Comparison of ENCODE assay signal across 13 cellular contexts in the genomic region with DNA sequence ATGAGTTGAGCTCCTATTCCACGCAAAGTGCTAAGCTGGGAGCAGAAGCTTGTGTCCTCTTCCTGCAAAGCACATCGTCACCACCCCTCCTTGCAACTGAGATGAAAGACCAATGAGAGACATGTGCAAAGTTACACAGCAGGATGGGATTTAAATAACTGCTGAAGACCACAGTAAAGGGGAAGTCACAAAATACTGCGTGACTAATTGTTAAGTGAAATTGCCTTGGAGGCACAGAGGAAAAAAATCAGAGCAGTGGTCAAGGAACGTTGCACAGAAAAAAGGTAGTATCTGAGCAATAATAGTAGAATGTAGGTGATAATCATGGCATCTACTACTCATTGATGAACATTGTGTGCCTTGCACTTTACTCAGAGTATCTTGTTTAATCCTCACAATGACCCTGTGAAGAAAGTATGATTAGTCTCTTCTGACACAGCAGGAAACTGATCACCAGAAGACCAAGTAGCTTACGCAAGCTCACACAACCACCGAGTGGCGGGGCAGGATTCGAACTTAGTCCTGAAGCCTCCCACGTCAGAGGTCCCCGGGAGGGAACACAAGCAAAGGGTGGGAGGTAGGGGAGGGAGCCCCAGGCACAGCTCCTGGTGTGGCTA. TPM values are rescaled to one million over a fixed set of nuclear protein-coding genes. Genes with fewer than 3 reads are reported as not detected.
DNase-seq lines count a peak whose midpoint lies in the region; ATAC-seq and TF ChIP-seq lines count a peak whose summit lies in the region.
"Had no signal": no experiment of that assay in that cellular context is flagged by ENCODE, and none has a peak within 500 bp of the region (broad histone marks: within the 10 kb centered on the region; RNA-seq: fewer than 3 reads in every experiment).

No MANE protein-coding gene starts in this region.

- TF ChIP-seq CTCF in PC-3 (conservative IDR thresholded peaks at IDR 0.05; ENCODE audit: low read depth, low read length) (no peak), foreskin keratinocyte (conservative IDR thresholded peaks at IDR 0.05) (no peak), smooth muscle cell (IDR thresholded peaks at IDR 0.05; ENCODE audit: borderline replicate concordance, insufficient read depth, poor library complexity, severe bottlenecking) (no peak)

- H3F3A ChIP-seq in PC-3 (ENCODE audit: low read length, unreplicated experiment): no peaks in the 10 kb centered on the region
- H3F3A ChIP-seq in smooth muscle cell (ENCODE audit: low read depth): no peaks in the 10 kb centered on the region

- H3K79me2 ChIP-seq in PC-3 (ENCODE audit: low read length) (no peaks in the 10 kb centered on the region), smooth muscle cell (ENCODE audit: low read depth) (no peaks in the 10 kb centered on the region)

- WGBS in smooth muscle cell (ENCODE audit: low lambda C conversion rate): 65% methylated on average over 10 of the region's 10 CpGs

- no peaks in the 10 kb centered on the region for H3K9me3 ChIP-seq in PC-3 (ENCODE audit: low read length)
- no peaks in the 10 kb centered on the region for H3K9me3 ChIP-seq in smooth muscle cell (replicated peaks; ENCODE audit: low read depth)

- H3K9ac ChIP-seq in PC-3 (ENCODE audit: low read length) (no peak overlapping the region), smooth muscle cell (ENCODE audit: low read depth) (no peak overlapping the region)

- ATAC-seq in GM18868 (IDR thresholded peaks at IDR 0.05; ENCODE audit: unreplicated experiment) (peak; percentile 67), PC-3 (no peak), foreskin keratinocyte (peak; percentile 43), HG03135 (IDR thresholded peaks at IDR 0.05; ENCODE audit: unreplicated experiment) (no peak)
- ATAC-seq: HCT116 had no signal

- no peak overlapping the region for H2AFZ ChIP-seq in PC-3 (ENCODE audit: low read length)
- no peak overlapping the region for H2AFZ ChIP-seq in smooth muscle cell (ENCODE audit: low read depth)

- H3K9me2 ChIP-seq in PC-3 (replicated peaks; ENCODE audit: low read length): no peaks in the 10 kb centered on the region

- H3K27ac ChIP-seq in PC-3 (ENCODE audit: low read length) (no peak overlapping the region), foreskin keratinocyte (no peak overlapping the region), smooth muscle cell (ENCODE audit: low read depth) (no peak overlapping the region)

- no peaks in the 10 kb centered on the region for H3K36me3 ChIP-seq in PC-3 (ENCODE audit: low read depth, low read length)
- no peaks in the 10 kb centered on the region for H3K36me3 ChIP-seq in smooth muscle cell (ENCODE audit: low read depth)

- CTCF ChIA-PET in PC-3 (lab: Charles Lee): interaction anchor here (0.6 kb wide), 1 partner anchor 18 kb away, joined by 3 read pairs; no protein-coding TSS in a partner anchor

- no peak overlapping the region for H3K4me2 ChIP-seq in PC-3 (ENCODE audit: low read length)
- H3K4me2 ChIP-seq in smooth muscle cell: no peak overlapping the region

- POLR2A ChIA-PET in PC-3 (lab: Charles Lee; ENCODE audit: unreplicated experiment): no interaction called here

- no peak overlapping the region for H3K4me3 ChIP-seq in PC-3 (ENCODE audit: low read length)
- no peak overlapping the region for H3K4me3 ChIP-seq in smooth muscle cell

- intact Hi-C loops in PC-3 (cut with micrococcal nuclease): no loop called here

- H3K4me1 ChIP-seq in PC-3 (ENCODE audit: insufficient read depth, low read length) (no peaks in the 10 kb centered on the region), foreskin keratinocyte (no peaks in the 10 kb centered on the region), smooth muscle cell (ENCODE audit: low read depth) (no peaks in the 10 kb centered on the region)

- no peaks in the 10 kb centered on the region for H3K27me3 ChIP-seq in PC-3 (ENCODE audit: low read length)
- no peaks in the 10 kb centered on the region for H3K27me3 ChIP-seq in foreskin keratinocyte
- H3K27me3 ChIP-seq in smooth muscle cell (ENCODE audit: low read depth): no peaks in the 10 kb centered on the region

- no TSS peak for BruUV-seq in PC-3 (replicated peaks; lab: Mats Ljungman, UMichigan)

- DNase-seq in Ammon's horn (ENCODE audit: low spot score) (peak; percentile 52), PC-3 (peak; percentile 25), foreskin keratinocyte (peak in 1 of 2 donors; percentile 75), AG08395 (ENCODE audit: low spot score) (no peak), dedifferentiated amniotic fluid mesenchymal stem cell (ENCODE audit: extremely low spot score) (no peak), smooth muscle cell (lab: John Stamatoyannopoulos, UW; ENCODE audit: unreplicated experiment) (no peak)
- DNase-seq: CD4-positive, CD25-positive, alpha-beta regulatory T cell; occipital lobe had no signal

- H4K20me1 ChIP-seq in PC-3 (ENCODE audit: low read length): no peaks in the 10 kb centered on the region
- no peaks in the 10 kb centered on the region for H4K20me1 ChIP-seq in smooth muscle cell (ENCODE audit: low read depth)

RNA-seq across cellular contexts. Expression of a gene that starts 15.4 kb away (rescaled TPM):
- total RNA-seq in PC-3 (2014; rRNA removed) (28.0 and 36.1 TPM in 2 replicates), foreskin keratinocyte (56.2 and 67.4 TPM in 2 replicates), smooth muscle cell (16.0 and 18.0 TPM in 2 replicates)
- polyA plus RNA-seq in foreskin keratinocyte (43.6 and 47.5 TPM in 2 replicates), smooth muscle cell (21.2 and 22.1 TPM in 2 replicates)

RNA-seq across cellular contexts. Expression of a gene that starts 51.1 kb away (rescaled TPM):
- not detected in 2 replicates for total RNA-seq in PC-3 (2014; rRNA removed)
- not detected in 2 replicates for total RNA-seq in foreskin keratinocyte
- polyA plus RNA-seq in foreskin keratinocyte: not detected in 2 replicates
- not detected in 2 replicates for total RNA-seq in smooth muscle cell
- polyA plus RNA-seq in smooth muscle cell: not detected in 2 replicates
- total RNA-seq: activated T-helper 1 cell treated with anti-CD3 and anti-CD28 coated beads, Interleukin-12 subunit alpha, Interleukin-12 subunit beta, Interleukin-2, Interleukin-4 antibody, amounts not matched to agents 30 ng/mL and 10 ng/mL and 1 ng/mL, durations not matched to agents 14 hours and 24 hours and 36 hours; CD4-positive, CD25-positive, alpha-beta regulatory T cell; occipital lobe; T-helper 2 cell treated with Interferon-gamma antibody and Interleukin-4, amounts not matched to agents 100 ng/mL and 5 ng/mL, for 36 hours had no signal
- polyA plus RNA-seq: CD4-positive, CD25-positive, alpha-beta regulatory T cell had no signal

Comparison
In these comparisons a context has a peak if more than half of its experiments do, and no peak if none do; other contexts are left out.
1. DNase-seq: peak in Ammon's horn (single experiment) and PC-3 (single experiment); none in AG08395 (single experiment), dedifferentiated amniotic fluid mesenchymal stem cell (single experiment) and smooth muscle cell (single experiment).
2. ATAC-seq: peak in GM18868 (single experiment) and foreskin keratinocyte (single experiment); none in PC-3 (single experiment) and HG03135 (single experiment).